In genomic region chr1:75786901-75787455, GRCh38 we compare ENCODE assay signal across 8 cellular contexts. TPM values are rescaled to one million over a fixed set of nuclear protein-coding genes. Genes with fewer than 3 reads are reported as not detected.
DNase-seq lines count a peak whose midpoint lies in the region; ATAC-seq and TF ChIP-seq lines count a peak whose summit lies in the region.

No MANE protein-coding gene starts in this region.

- intact Hi-C loops in lower lobe of right lung (cut with DNase I) (no loop called here), transverse colon (cut with DNase I; ENCODE audit: low total_unique reads) (no loop called here)

- ATAC-seq in lower lobe of right lung (no peak), GM18861 (IDR thresholded peaks at IDR 0.05; ENCODE audit: unreplicated experiment) (no peak)

- TF ChIP-seq CTCF in astrocyte of the cerebellum (IDR thresholded peaks at IDR 0.05; ENCODE audit: low read depth, low read length, missing control alignments), result no peak
- TF ChIP-seq CTCF in lower lobe of right lung (IDR thresholded peaks at IDR 0.05), result no peak
- no peak for TF ChIP-seq CTCF in transverse colon (IDR thresholded peaks at IDR 0.05)

- no peak for DNase-seq in activated naive CD4-positive, alpha-beta T cell (lab: John Stamatoyannopoulos, UW)
- no peak for DNase-seq in astrocyte of the cerebellum (ENCODE audit: low read depth)
- no peak for DNase-seq in lower lobe of right lung
- DNase-seq in transverse colon, result no peak
- DNase-seq in NCI-H146 (lab: John Stamatoyannopoulos, UW), result no peak
- no peak for DNase-seq in DMS79 (lab: John Stamatoyannopoulos, UW)

- in situ Hi-C loops in astrocyte of the cerebellum (cut with HindIII; ENCODE audit: low sequenced_read_pairs) (no loop called here), transverse colon (cut with MboI; ENCODE audit: low pct_ligation_motif_present in 1 of 4, low pct_unique_long_range_greater_than_20kb in 1 of 4, low sequenced_read_pairs in 3 of 4) (loop anchor here in 1 of 4 donors (10.0 kb wide), 1 partner anchor 62 kb away; the partner anchor contains the start of gene ACADM)

- H3K36me3 Mint-ChIP-seq in activated naive CD4-positive, alpha-beta T cell treated with anti-CD3 and anti-CD28 coated beads, Interleukin-2, amount 50 U/mL, for 24 hours, result peaks cover 41% of the 10 kb centered on the region

- TF ChIP-seq EP300 in transverse colon (IDR thresholded peaks at IDR 0.05; ENCODE audit: low read depth), result no peak

- peaks cover 42% of the 10 kb centered on the region for H3K4me1 ChIP-seq in lower lobe of right lung
- H3K4me1 ChIP-seq in transverse colon, result peaks cover 33 to 58% (median 49%) of the 10 kb centered on the region in 4 donors

- H3K9me3 Mint-ChIP-seq in activated naive CD4-positive, alpha-beta T cell treated with anti-CD3 and anti-CD28 coated beads, Interleukin-2, amount 50 U/mL, for 24 hours, result no peaks in the 10 kb centered on the region

- H3K4me1 Mint-ChIP-seq in activated naive CD4-positive, alpha-beta T cell treated with anti-CD3 and anti-CD28 coated beads, Interleukin-2, amount 50 U/mL, for 24 hours, result peaks cover 41% of the 10 kb centered on the region

- H3K27me3 ChIP-seq in lower lobe of right lung (ENCODE audit: low read depth), result no peaks in the 10 kb centered on the region
- H3K27me3 ChIP-seq in transverse colon, result no peaks in the 10 kb centered on the region

- no peaks in the 10 kb centered on the region for H3K9me3 ChIP-seq in lower lobe of right lung
- H3K9me3 ChIP-seq in transverse colon, result no peaks in the 10 kb centered on the region

- H3K36me3 ChIP-seq in lower lobe of right lung (peaks cover 26% of the 10 kb centered on the region), transverse colon (peaks cover 0 to 9% (median under 1%) of the 10 kb centered on the region in 4 donors)

- no peak overlapping the region for H3K27ac ChIP-seq in lower lobe of right lung
- peak overlapping the region; percentile 89 to 91 (median 90) for H3K27ac ChIP-seq in transverse colon

- H3K27ac Mint-ChIP-seq in activated naive CD4-positive, alpha-beta T cell treated with anti-CD3 and anti-CD28 coated beads, Interleukin-2, amount 50 U/mL, for 24 hours, result peak overlapping the region; percentile 94

- TF ChIP-seq POLR2A in transverse colon (IDR thresholded peaks at IDR 0.05), result no peak

- peak overlapping the region; percentile 95 for H3K4me3 Mint-ChIP-seq in activated naive CD4-positive, alpha-beta T cell treated with anti-CD3 and anti-CD28 coated beads, Interleukin-2, amount 50 U/mL, for 24 hours

- WGBS in transverse colon (ENCODE audit: low coverage in 1 of 2), 2 donors, result 1 to 3% methylated on average over 10 of the region's 10 CpGs

- peak overlapping the region; percentile 67 for H3K4me3 ChIP-seq in astrocyte of the cerebellum (ENCODE audit: low read depth, low read length)
- peak overlapping the region; percentile 84 for H3K4me3 ChIP-seq in lower lobe of right lung
- peak overlapping the region; percentile 27 to 80 (median 62) for H3K4me3 ChIP-seq in transverse colon

- H3K27me3 Mint-ChIP-seq in activated naive CD4-positive, alpha-beta T cell treated with anti-CD3 and anti-CD28 coated beads, Interleukin-2, amount 50 U/mL, for 24 hours, result no peaks in the 10 kb centered on the region

RNA-seq across cellular contexts. Expression of gene RABGGTB, which starts 0.9 kb away (rescaled TPM):
- total RNA-seq in lower lobe of right lung (82.5 TPM), transverse colon (100 to 1,000 TPM in 1 of 4 donors, 10 to 100 TPM in 3; 21.3 to 126 (median 68.4) TPM)

RNA-seq across cellular contexts. Expression of gene MSH4, which starts 9.7 kb away (rescaled TPM):
- total RNA-seq in lower lobe of right lung (0.65 TPM), transverse colon (under 1 TPM in 2 of 4 donors, not detected in 2; 0.20 to 0.48 TPM)
